In the genomic region with DNA sequence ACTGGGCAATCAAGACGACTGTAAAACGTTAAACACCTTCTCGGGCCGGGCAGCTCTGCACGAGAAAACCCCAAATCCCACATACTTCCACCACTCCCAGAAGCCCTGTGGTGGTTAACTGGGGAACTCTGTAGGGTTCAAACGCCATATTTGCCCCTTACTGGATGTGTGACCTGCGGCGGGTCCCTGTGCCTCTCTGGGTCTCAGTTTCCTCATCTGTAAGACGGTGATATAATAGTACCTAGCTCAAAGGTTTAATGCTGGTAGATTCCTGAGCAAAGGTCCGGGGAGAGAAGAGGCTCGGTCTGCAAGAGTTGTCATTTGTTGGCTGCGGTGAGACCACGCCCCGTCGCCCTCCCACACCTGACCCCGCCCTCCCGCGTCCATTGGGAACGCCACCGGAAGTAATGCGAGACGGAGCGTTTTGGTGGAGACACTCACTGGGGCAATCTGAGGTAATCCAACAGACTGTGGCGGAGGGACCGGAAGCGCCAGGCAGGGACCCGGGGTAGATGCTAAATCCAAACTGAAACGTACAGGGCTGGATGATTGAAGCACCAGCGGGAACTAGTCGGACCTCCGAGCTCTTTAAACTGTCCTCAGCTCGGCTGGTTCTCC, we compare ENCODE assay signal across 8 cellular contexts. TPM values are rescaled to one million over a fixed set of nuclear protein-coding genes. Genes with fewer than 3 reads are reported as not detected.
DNase-seq lines count a peak whose midpoint lies in the region; FAIRE-seq and TF ChIP-seq lines count a peak whose summit lies in the region.

No MANE protein-coding gene starts in this region.

- peak overlapping the region; percentile 96 for H3K4me3 Mint-ChIP-seq in nephron progenitor cell
- peak overlapping the region; percentile 95 for H3K4me3 Mint-ChIP-seq in stimulated activated naive CD8-positive, alpha-beta T cell treated with anti-CD3 and anti-CD28 coated beads, Interleukin-15, Interleukin-2, amounts not matched to agents 100 ng/mL and 50 ng/mL, for 24 hours

- no peaks in the 10 kb centered on the region for H4K20me1 ChIP-seq in MM.1S (ENCODE audit: insufficient read depth, low read length)

- no peaks in the 10 kb centered on the region for H3K9me3 Mint-ChIP-seq in nephron progenitor cell
- no peaks in the 10 kb centered on the region for H3K9me3 Mint-ChIP-seq in stimulated activated naive CD8-positive, alpha-beta T cell treated with anti-CD3 and anti-CD28 coated beads, Interleukin-15, Interleukin-2, amounts not matched to agents 100 ng/mL and 50 ng/mL, for 24 hours

- H3F3A ChIP-seq in MM.1S (ENCODE audit: insufficient read depth, low read length) = 0 out of 2 replicates have a peak, but pooled peaks cover 2% of the 10 kb centered on the region

- no peaks in the 10 kb centered on the region for H3K36me3 ChIP-seq in MM.1S (replicated peaks; ENCODE audit: insufficient read depth, low read length)

- peak overlapping the region; percentile 99 for H3K9ac ChIP-seq in MM.1S (ENCODE audit: low read length)

- no peaks in the 10 kb centered on the region for H3K4me1 ChIP-seq in MM.1S (ENCODE audit: low read length)

- peak overlapping the region; percentile 72 for H3K4me2 ChIP-seq in MM.1S (ENCODE audit: low read depth, low read length)

- no peaks in the 10 kb centered on the region for H3K27me3 ChIP-seq in MM.1S (replicated peaks; ENCODE audit: insufficient read depth, low read length)

- H2AFZ ChIP-seq in MM.1S (ENCODE audit: low read length) = peak overlapping the region; percentile 99

- peak overlapping the region; percentile 92 for H3K27ac ChIP-seq in MM.1S (ENCODE audit: low read length)

- H3K27me3 Mint-ChIP-seq in nephron progenitor cell (ENCODE audit: low read depth, poor library complexity) = no peaks in the 10 kb centered on the region
- H3K27me3 Mint-ChIP-seq in stimulated activated naive CD8-positive, alpha-beta T cell treated with anti-CD3 and anti-CD28 coated beads, Interleukin-15, Interleukin-2, amounts not matched to agents 100 ng/mL and 50 ng/mL, for 24 hours = no peaks in the 10 kb centered on the region

- no peaks in the 10 kb centered on the region for H3K9me2 ChIP-seq in MM.1S (replicated peaks; ENCODE audit: insufficient read depth, low read length)

- H3K36me3 Mint-ChIP-seq in nephron progenitor cell (ENCODE audit: low read depth) = no peaks in the 10 kb centered on the region
- no peaks in the 10 kb centered on the region for H3K36me3 Mint-ChIP-seq in stimulated activated naive CD8-positive, alpha-beta T cell treated with anti-CD3 and anti-CD28 coated beads, Interleukin-15, Interleukin-2, amounts not matched to agents 100 ng/mL and 50 ng/mL, for 24 hours (ENCODE audit: low read depth)

- TF ChIP-seq CTCF in MM.1S (IDR thresholded peaks at IDR 0.05; ENCODE audit: low read length) = no peak
- no peak for TF ChIP-seq CTCF in fibroblast of villous mesenchyme (IDR thresholded peaks at IDR 0.05; ENCODE audit: insufficient read depth, low read depth, low read length)
- no peak for TF ChIP-seq CTCF in nephron progenitor cell (IDR thresholded peaks at IDR 0.05)

- H3K27ac Mint-ChIP-seq in nephron progenitor cell = peak overlapping the region; percentile 100
- peak overlapping the region; percentile 99 for H3K27ac Mint-ChIP-seq in stimulated activated naive CD8-positive, alpha-beta T cell treated with anti-CD3 and anti-CD28 coated beads, Interleukin-15, Interleukin-2, amounts not matched to agents 100 ng/mL and 50 ng/mL, for 24 hours

- H3K4me3 ChIP-seq in MM.1S (ENCODE audit: low read length) (peak overlapping the region; percentile 93), fibroblast of villous mesenchyme (ENCODE audit: low read depth, low read length) (peak overlapping the region; percentile 80)

- peak; percentile 97 for DNase-seq in HCEC 1CT
- peak; percentile 93 for DNase-seq in MM.1S
- peak; percentile 97 for DNase-seq in SHP77 treated with DMSO at 0.1 percent for 48 hours (lab: John Stamatoyannopoulos, UW)
- DNase-seq in activated gamma-delta T cell treated with Interleukin-2 at 50 U/mL for 16 hours = peak; percentile 99
- peak; percentile 99 for DNase-seq in fibroblast of villous mesenchyme (ENCODE audit: low read depth)
- DNase-seq in nephron progenitor cell = peak; percentile 98

- peaks cover 34% of the 10 kb centered on the region for H3K4me1 Mint-ChIP-seq in nephron progenitor cell
- peaks cover 24% of the 10 kb centered on the region for H3K4me1 Mint-ChIP-seq in stimulated activated naive CD8-positive, alpha-beta T cell treated with anti-CD3 and anti-CD28 coated beads, Interleukin-15, Interleukin-2, amounts not matched to agents 100 ng/mL and 50 ng/mL, for 24 hours (ENCODE audit: low read depth)

- peaks cover 19% of the 10 kb centered on the region for H3K79me2 ChIP-seq in MM.1S (ENCODE audit: low read length)

- no peaks in the 10 kb centered on the region for H3K9me3 ChIP-seq in MM.1S (replicated peaks; ENCODE audit: insufficient read depth, low read length)

- peak; percentile 94 for FAIRE-seq in G401.6 (lab: Jason Lieb, UNC)

RNA-seq across cellular contexts. Expression of gene OGFOD2, which starts 0.7 kb away (rescaled TPM):
- 7.3 and 11.9 TPM in 2 replicates for total RNA-seq in fibroblast of villous mesenchyme

RNA-seq across cellular contexts. Expression of gene ARL6IP4, which starts 6.1 kb away (rescaled TPM):
- 117 and 161 TPM in 2 replicates for total RNA-seq in fibroblast of villous mesenchyme

RNA-seq across cellular contexts. Expression of gene ABCB9, which starts 8.1 kb away (rescaled TPM):
- total RNA-seq in fibroblast of villous mesenchyme = 12.1 and 12.9 TPM in 2 replicates

Comparison
In these comparisons a context has a peak if more than half of its experiments do, and no peak if none do; other contexts are left out.
1. Peak in every context shown above with its lines: DNase-seq, H3K4me3 ChIP-seq and H3K27ac ChIP-seq.